Comparison of ENCODE assay signal across 19 cellular contexts in the genomic region with DNA sequence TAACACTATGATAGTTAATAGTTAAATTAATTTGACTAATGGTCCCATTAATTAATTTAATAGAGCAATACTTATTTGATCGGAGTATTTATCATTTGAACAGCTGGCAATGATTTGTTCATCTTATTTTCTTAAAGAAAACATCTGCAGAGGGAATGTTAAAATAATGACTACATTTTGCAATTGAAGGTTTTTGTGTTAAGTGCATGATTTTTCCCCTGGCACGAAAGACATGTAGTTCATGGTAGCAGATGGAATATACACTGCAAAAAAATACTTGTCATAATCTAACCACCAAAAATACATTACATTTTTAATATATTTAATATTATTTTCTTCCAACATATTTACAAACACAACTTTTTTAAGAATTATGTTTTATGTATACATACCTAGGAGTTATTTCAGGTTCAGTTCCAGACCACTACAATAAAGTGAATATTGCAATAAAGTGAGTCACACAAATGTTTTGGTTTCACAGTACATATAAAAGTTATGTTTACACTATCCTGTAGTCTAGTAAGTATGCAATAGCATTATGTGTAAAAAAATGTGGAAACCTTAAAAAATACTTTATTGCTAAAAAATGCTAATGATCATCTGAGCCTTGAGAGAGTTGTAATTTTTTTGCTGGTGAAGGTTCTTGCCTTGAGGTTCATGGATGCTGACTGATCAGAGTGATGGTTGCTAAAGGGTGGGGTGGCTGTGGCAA.
DNase-seq lines count a peak whose midpoint lies in the region; ATAC-seq, FAIRE-seq and TF ChIP-seq lines count a peak whose summit lies in the region.
"Had no signal": no experiment of that assay in that cellular context is flagged by ENCODE, and none has a peak within 500 bp of the region (broad histone marks: within the 10 kb centered on the region; RNA-seq: fewer than 3 reads in every experiment).

No MANE protein-coding gene starts in this region.

- 70 to 73% methylated on average over 2 of the region's 2 CpGs for WGBS in pancreas, 2 donors

- no peaks in the 10 kb centered on the region for H3K36me3 ChIP-seq in kidney (ENCODE audit: control insufficient read depth in 1 of 2, insufficient read depth in 2 of 2, low read length in 2 of 2)
- H3K36me3 ChIP-seq in pancreas: no peaks in the 10 kb centered on the region
- H3K36me3 ChIP-seq: breast epithelium, ovary, right lobe of liver, vagina, WERI-Rb-1 had no signal

- FAIRE-seq in H54 (lab: Jason Lieb, UNC): peak; percentile 45
- peak; percentile 11 for FAIRE-seq in kidney (lab: Jason Lieb, UNC)
- FAIRE-seq in pancreas (lab: Jason Lieb, UNC): no peak

- TF ChIP-seq CTCF in AG09309 (IDR thresholded peaks at IDR 0.05; ENCODE audit: control insufficient read depth, insufficient read depth, low read depth, low read length, missing control alignments): no peak
- no peak for TF ChIP-seq CTCF in astrocyte of the spinal cord (IDR thresholded peaks at IDR 0.05; ENCODE audit: low read depth, low read length)
- no peak for TF ChIP-seq CTCF in kidney (IDR thresholded peaks at IDR 0.05; ENCODE audit: borderline replicate concordance, extremely low read depth, insufficient read depth)
- no peak for TF ChIP-seq CTCF in pancreas (IDR thresholded peaks at IDR 0.05)

- in situ Hi-C loops in astrocyte of the spinal cord (cut with HindIII; ENCODE audit: low sequenced_read_pairs): no loop called here
- in situ Hi-C loops in G401 (cut with HindIII; ENCODE audit: low sequenced_read_pairs): no loop called here

- intact Hi-C loops in kidney (cut with DNase I) (no loop called here), pancreas (cut with DNase I) (loop anchor here in 2 of 3 donors (5.0 to 10.0 kb wide), 2 partner anchors 965 to 967 kb away; no protein-coding TSS in a partner anchor)

- no peak for ATAC-seq in pancreas

- no peak for TF ChIP-seq POLR2A in H54 (IDR thresholded peaks at IDR 0.05; ENCODE audit: low read depth, low read length)

- H3K9ac ChIP-seq in kidney (ENCODE audit: low read length in 2 of 2): no peak overlapping the region

- peak; percentile 40 for DNase-seq in AG09309 (ENCODE audit: low read depth)
- no peak for DNase-seq in H54 (ENCODE audit: insufficient read length, low spot score)
- DNase-seq in astrocyte of the spinal cord (ENCODE audit: low read depth, low spot score): peak; percentile 36
- DNase-seq in kidney: no peak
- no peak for DNase-seq in COLO829 (ENCODE audit: low spot score)
- DNase-seq in HEK293T (ENCODE audit: extremely low spot score): no peak
- DNase-seq in pancreas: no peak
- no peak for DNase-seq in G401 (ENCODE audit: low spot score)
- DNase-seq: activated effector memory CD4-positive, alpha-beta T cell treated with Interleukin-2 at 50 U/mL for 16 hours; NCI-H1694 treated with DMSO at 0.1 percent for 48 hours; ovary; T-helper 17 cell had no signal

- POLR2A ChIA-PET in HEK293T (lab: Yijun Ruan, JAX): no interaction called here

- H3K27me3 ChIP-seq in pancreas: no peaks in the 10 kb centered on the region
- H3K27me3 ChIP-seq: breast epithelium, ovary, right lobe of liver, testis, vagina had no signal

- no peaks in the 10 kb centered on the region for H3K4me1 ChIP-seq in kidney (ENCODE audit: control insufficient read depth in 1 of 2, insufficient read depth in 1 of 2, low read depth in 1 of 2, low read length in 2 of 2)
- peaks cover 0 to 13% (median 10%) of the 10 kb centered on the region in 3 donors for H3K4me1 ChIP-seq in pancreas
- H3K4me1 ChIP-seq: Caco-2 had no signal

- H3K4me3 ChIP-seq in AG09309 (ENCODE audit: control insufficient read depth, low read depth, low read length) (no peak overlapping the region), astrocyte of the spinal cord (ENCODE audit: low read depth, low read length) (no peak overlapping the region), kidney (ENCODE audit: low read length in 2 of 2) (no peak overlapping the region), pancreas (no peak overlapping the region)
- H3K4me3 ChIP-seq: breast epithelium, K562, ovary, right lobe of liver, testis, vagina had no signal

- CTCF ChIA-PET in HEK293T (lab: Yijun Ruan, JAX): no interaction called here

- no peak overlapping the region for H3K27ac ChIP-seq in kidney (ENCODE audit: low read depth in 2 of 2, low read length in 2 of 2)
- no peak overlapping the region for H3K27ac ChIP-seq in pancreas
- H3K27ac ChIP-seq: breast epithelium, ovary, right lobe of liver, testis, vagina, WERI-Rb-1 had no signal

- H3K9me3 ChIP-seq in kidney (ENCODE audit: control insufficient read depth in 1 of 2, low read length in 2 of 2) (no peaks in the 10 kb centered on the region), pancreas (no peaks in the 10 kb centered on the region)
- H3K9me3 ChIP-seq: breast epithelium, Caco-2, ovary, right lobe of liver, testis, vagina had no signal

TF ChIP-seq in HEK293T, 16 proteins besides CTCF, POLR2A, EP300 and RAD21:
- no peak for TF ChIP-seq FOXM1 (IDR thresholded peaks at IDR 0.05; ENCODE audit: borderline replicate concordance)
- no peak for TF ChIP-seq FOXA1 (IDR thresholded peaks at IDR 0.05)
- no peak for TF ChIP-seq LEF1 (IDR thresholded peaks at IDR 0.05; ENCODE audit: borderline replicate concordance)
- no peak for TF ChIP-seq FOXK2 (IDR thresholded peaks at IDR 0.05)
- TF ChIP-seq CTBP1 (IDR thresholded peaks at IDR 0.05; ENCODE audit: borderline replicate concordance): no peak
- no peak for TF ChIP-seq SUZ12 (IDR thresholded peaks at IDR 0.05)
- no peak for TF ChIP-seq ZNF384 (IDR thresholded peaks at IDR 0.05)
- no peak for TF ChIP-seq SP1 (IDR thresholded peaks at IDR 0.05)
- TF ChIP-seq TARDBP (IDR thresholded peaks at IDR 0.05): no peak
- TF ChIP-seq NFRKB (IDR thresholded peaks at IDR 0.05): no peak
- no peak for TF ChIP-seq L3MBTL2 (conservative IDR thresholded peaks at IDR 0.05)
- no peak for TF ChIP-seq BHLHE40 (IDR thresholded peaks at IDR 0.05; ENCODE audit: borderline replicate concordance)
- TF ChIP-seq ELF4 (IDR thresholded peaks at IDR 0.05): no peak
- TF ChIP-seq HDGF (IDR thresholded peaks at IDR 0.05; ENCODE audit: borderline replicate concordance): no peak
- TF ChIP-seq ARNT (IDR thresholded peaks at IDR 0.05): no peak
- TF ChIP-seq, protein P1, sequence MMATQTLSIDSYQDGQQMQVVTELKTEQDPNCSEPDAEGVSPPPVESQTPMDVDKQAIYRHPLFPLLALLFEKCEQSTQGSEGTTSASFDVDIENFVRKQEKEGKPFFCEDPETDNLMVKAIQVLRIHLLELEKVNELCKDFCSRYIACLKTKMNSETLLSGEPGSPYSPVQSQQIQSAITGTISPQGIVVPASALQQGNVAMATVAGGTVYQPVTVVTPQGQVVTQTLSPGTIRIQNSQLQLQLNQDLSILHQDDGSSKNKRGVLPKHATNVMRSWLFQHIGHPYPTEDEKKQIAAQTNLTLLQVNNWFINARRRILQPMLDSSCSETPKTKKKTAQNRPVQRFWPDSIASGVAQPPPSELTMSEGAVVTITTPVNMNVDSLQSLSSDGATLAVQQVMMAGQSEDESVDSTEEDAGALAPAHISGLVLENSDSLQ (IDR thresholded peaks at IDR 0.05): no peak
TF ChIP-seq in HEK293T: peak in this region for 0.

Comparison
In these comparisons a context has a peak if more than half of its experiments do, and no peak if none do; other contexts are left out.
1. DNase-seq: peak in AG09309 (single experiment) and astrocyte of the spinal cord (single experiment); none in H54 (single experiment), kidney (single experiment), COLO829 (single experiment), HEK293T (single experiment), pancreas (0 of 6) and G401 (single experiment).